In the genomic region with DNA sequence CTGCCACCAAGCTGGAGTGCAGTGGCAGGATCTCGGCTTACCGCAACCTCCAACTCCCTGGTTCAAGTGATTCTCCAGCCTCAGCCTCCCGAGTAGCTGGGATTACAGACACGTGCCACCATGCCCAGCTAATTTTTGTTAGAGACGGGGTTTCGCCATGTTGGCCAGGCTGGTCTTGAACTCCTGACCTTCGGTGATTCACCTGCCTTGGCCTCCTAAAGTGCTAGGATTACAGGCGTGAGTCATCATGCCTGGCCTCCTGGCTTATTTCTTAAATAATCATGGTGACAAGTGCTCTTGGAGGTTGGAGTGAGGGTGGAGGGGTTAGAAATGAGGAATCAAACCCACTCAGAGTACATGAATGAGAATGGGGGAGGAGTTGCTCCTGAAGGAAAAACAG, we compare ENCODE assay signal across 2 cellular contexts.
TF ChIP-seq lines count a peak whose summit lies in the region.
"Not testable (repeated sequence)": the region's sequence is repeated elsewhere in the genome, so short reads cannot be mapped to it uniquely, and the experiment has no call there.

No MANE protein-coding gene starts in this region.

TF ChIP-seq in K562, 482 proteins besides CTCF, POLR2A, EP300 and RAD21:
- peak in 1 of 2 experiments; percentile 24; a peak in 1 of 4 replicates for TF ChIP-seq HDAC1 (IDR thresholded peaks at IDR 0.05)
- 0 out of 2 replicates have a peak, but pooled peaks have one; percentile 14 for TF ChIP-seq EGR1 (conservative IDR thresholded peaks at IDR 0.05)
- TF ChIP-seq CC2D1A (IDR thresholded peaks at IDR 0.05) = 0 out of 2 replicates have a peak, but pooled peaks have one; percentile 19
- TF ChIP-seq NFE2 (IDR thresholded peaks at IDR 0.05; ENCODE audit: low read depth) = peak; percentile 42; the same call in 1 of the 2 replicates
- peak; percentile 76 for TF ChIP-seq SMARCE1 (IDR thresholded peaks at IDR 0.05)
- peak; percentile 83 for TF ChIP-seq JUND (IDR thresholded peaks at IDR 0.05; ENCODE audit: borderline replicate concordance, low read depth, low read length)
- TF ChIP-seq JUND (tag; IDR thresholded peaks at IDR 0.05; ENCODE audit: borderline replicate concordance, low read depth, low read length) = peak; percentile 84
- TF ChIP-seq TRIM24 (IDR thresholded peaks at IDR 0.05) = 0 out of 4 replicates have a peak, but pooled peaks of 1 of the 2 experiments have one; percentile 13
- peak; percentile 73 for TF ChIP-seq SMARCA4 (IDR thresholded peaks at IDR 0.05)
- TF ChIP-seq JUN (IDR thresholded peaks at IDR 0.05; ENCODE audit: borderline replicate concordance, low read depth, low read length) = peak; percentile 68; the same call in 1 of the 2 replicates
- TF ChIP-seq JUN (CRISPR knock-in tag; IDR thresholded peaks at IDR 0.05; ENCODE audit: borderline replicate concordance); NR2C2 (CRISPR knock-in tag; IDR thresholded peaks at IDR 0.05); NR2C1 (tag; IDR thresholded peaks at IDR 0.05): not testable (repeated sequence)
- peak; percentile 53 for TF ChIP-seq NR2C2 (tag; IDR thresholded peaks at IDR 0.05)
- TF ChIP-seq NFIC (IDR thresholded peaks at IDR 0.05) = 0 out of 2 replicates have a peak, but pooled peaks have one; percentile 19
- TF ChIP-seq NR2C1 (IDR thresholded peaks at IDR 0.05) = peak; percentile 27; the same call in 1 of the 2 replicates
- TF ChIP-seq SMARCC2 (IDR thresholded peaks at IDR 0.05; ENCODE audit: low read depth) = 0 out of 2 replicates have a peak, but pooled peaks have one; percentile 69
- TF ChIP-seq FOSL1 (tag; conservative IDR thresholded peaks at IDR 0.05) = peak; percentile 87
- peak; percentile 83 for TF ChIP-seq DPF2 (IDR thresholded peaks at IDR 0.05)
- 0 out of 2 replicates have a peak, but pooled peaks have one; percentile 16 for TF ChIP-seq HDAC2 (IDR thresholded peaks at IDR 0.05)
- peak; percentile 16; the same call in 1 of the 2 replicates for TF ChIP-seq C11orf30 (IDR thresholded peaks at IDR 0.05; ENCODE audit: low read depth)
- peak; percentile 78 for TF ChIP-seq ARID1B (IDR thresholded peaks at IDR 0.05)
- peak; percentile 16 for TF ChIP-seq FOS (IDR thresholded peaks at IDR 0.05; ENCODE audit: extremely low read depth, insufficient read length)
- TF ChIP-seq CBFA2T3 (IDR thresholded peaks at IDR 0.05) = peak; percentile 44
- peak; percentile 47; the same call in 1 of the 2 replicates for TF ChIP-seq ADNP (tag; IDR thresholded peaks at IDR 0.05)
- 0 out of 2 replicates have a peak, but pooled peaks have one; percentile 15 for TF ChIP-seq MTA1 (IDR thresholded peaks at IDR 0.05; ENCODE audit: borderline replicate concordance)
- TF ChIP-seq KDM1A (IDR thresholded peaks at IDR 0.05) = peak; percentile 78 to 79
- TF ChIP-seq, protein P1, sequence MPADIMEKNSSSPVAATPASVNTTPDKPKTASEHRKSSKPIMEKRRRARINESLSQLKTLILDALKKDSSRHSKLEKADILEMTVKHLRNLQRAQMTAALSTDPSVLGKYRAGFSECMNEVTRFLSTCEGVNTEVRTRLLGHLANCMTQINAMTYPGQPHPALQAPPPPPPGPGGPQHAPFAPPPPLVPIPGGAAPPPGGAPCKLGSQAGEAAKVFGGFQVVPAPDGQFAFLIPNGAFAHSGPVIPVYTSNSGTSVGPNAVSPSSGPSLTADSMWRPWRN (IDR thresholded peaks at IDR 0.05; ENCODE audit: low read depth) = 0 out of 2 replicates have a peak, but pooled peaks have one; percentile 31
- TF ChIP-seq ATF3 (IDR thresholded peaks at IDR 0.05) = peak; percentile 95
- peak; percentile 62; the same call in 1 of the 2 replicates for TF ChIP-seq ATF3 (CRISPR knock-in tag; conservative IDR thresholded peaks at IDR 0.05)
- TF ChIP-seq, protein P2, sequence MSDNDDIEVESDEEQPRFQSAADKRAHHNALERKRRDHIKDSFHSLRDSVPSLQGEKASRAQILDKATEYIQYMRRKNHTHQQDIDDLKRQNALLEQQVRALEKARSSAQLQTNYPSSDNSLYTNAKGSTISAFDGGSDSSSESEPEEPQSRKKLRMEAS (CRISPR knock-in tag; IDR thresholded peaks at IDR 0.05) = peak; percentile 52

TF ChIP-seq in HepG2, 621 proteins besides CTCF, POLR2A, EP300 and RAD21:
- TF ChIP-seq FOSL2 (CRISPR knock-in tag; IDR thresholded peaks at IDR 0.05) (peak; percentile 95), RARA (CRISPR knock-in tag; IDR thresholded peaks at IDR 0.05) (peak; percentile 80), NR2F1 (CRISPR knock-in tag; IDR thresholded peaks at IDR 0.05) (peak in 1 of 2 experiments; percentile 40; a peak in 1 of 4 replicates), RXRA (CRISPR knock-in tag; IDR thresholded peaks at IDR 0.05) (peak; percentile 52; the same call in 1 of the 2 replicates), JUND (CRISPR knock-in tag; IDR thresholded peaks at IDR 0.05) (0 out of 2 replicates have a peak, but pooled peaks have one; percentile 20), ATF3 (CRISPR knock-in tag; IDR thresholded peaks at IDR 0.05) (peak; percentile 77), POGZ (CRISPR knock-in tag; IDR thresholded peaks at IDR 0.05) (peak; percentile 26; the same call in 1 of the 2 replicates), FOSL1 (CRISPR knock-in tag; IDR thresholded peaks at IDR 0.05; ENCODE audit: borderline replicate concordance) (peak; percentile 55; the same call in 1 of the 2 replicates), ARID5B (CRISPR knock-in tag; IDR thresholded peaks at IDR 0.05) (0 out of 2 replicates have a peak, but pooled peaks have one; percentile 4)
TF ChIP-seq in HepG2: peak in this region for 9; not testable (repeated sequence) for 612.
